Comparison of ENCODE assay signal across 11 cellular contexts in the genomic region with DNA sequence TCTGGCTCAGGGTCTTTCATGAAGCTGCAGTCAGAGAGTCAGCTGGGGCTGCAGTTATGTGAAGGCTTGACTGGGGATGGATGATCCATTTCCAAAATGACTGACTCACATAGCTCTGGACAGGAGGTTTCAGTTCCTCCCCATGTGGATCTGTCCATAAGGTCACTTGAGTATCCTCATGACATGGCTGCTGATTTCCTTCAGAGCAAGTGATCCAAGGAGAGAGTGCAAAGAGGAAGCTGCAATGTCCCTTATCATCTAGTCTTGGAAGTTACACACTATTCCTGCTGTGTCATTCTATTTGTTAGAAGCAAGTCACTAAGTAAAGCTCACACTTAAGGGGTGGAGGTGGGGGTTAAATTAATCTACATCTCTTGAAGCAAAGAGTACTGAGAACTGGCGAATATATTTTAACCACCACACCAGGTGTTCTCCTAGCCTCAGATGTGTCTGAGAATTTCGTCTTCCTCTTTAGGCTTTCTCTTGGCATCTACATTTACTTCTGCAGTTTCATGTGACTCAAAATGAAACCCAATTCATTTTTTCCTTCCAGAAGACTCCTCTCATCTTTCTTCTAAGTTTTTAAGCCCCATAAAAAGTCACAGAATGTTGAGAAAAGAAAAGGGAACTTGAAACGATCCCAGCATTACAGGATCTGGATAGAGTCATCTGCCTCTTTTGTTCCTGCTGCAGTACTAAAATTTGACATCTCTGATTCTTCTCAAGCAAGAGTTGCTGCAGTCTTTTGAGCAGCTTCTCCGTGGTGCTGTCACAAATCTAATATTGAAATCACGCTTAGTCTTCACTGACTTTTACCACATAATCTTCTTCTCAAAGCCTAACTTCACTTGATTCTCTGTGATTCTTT. TPM values are rescaled to one million over a fixed set of nuclear protein-coding genes. Genes with fewer than 3 reads are reported as not detected.
DNase-seq lines count a peak whose midpoint lies in the region; ATAC-seq and TF ChIP-seq lines count a peak whose summit lies in the region.
"Had no signal": no experiment of that assay in that cellular context is flagged by ENCODE, and none has a peak within 500 bp of the region (broad histone marks: within the 10 kb centered on the region; RNA-seq: fewer than 3 reads in every experiment).

No MANE protein-coding gene starts in this region.

- H3K4me3 ChIP-seq in CD8-positive, alpha-beta memory T cell (ENCODE audit: low read length): no peak overlapping the region

- H3K27ac ChIP-seq in CD8-positive, alpha-beta memory T cell (ENCODE audit: low read depth, low read length): no peak overlapping the region

- H3K4me1 Mint-ChIP-seq in activated CD8-positive, alpha-beta T cell treated with anti-CD3 and anti-CD28 coated beads, Interleukin-2, amount 10 ng/mL, durations not matched to agents 7 days and 5 days (ENCODE audit: low read depth): peaks cover 16% of the 10 kb centered on the region
- peaks cover 7 to 21% (median 17%) of the 10 kb centered on the region in 3 donors for H3K4me1 Mint-ChIP-seq in CD8-positive, alpha-beta memory T cell

- no peaks in the 10 kb centered on the region for H3K36me3 Mint-ChIP-seq in activated CD8-positive, alpha-beta T cell treated with anti-CD3 and anti-CD28 coated beads, Interleukin-2, amount 10 ng/mL, durations not matched to agents 7 days and 5 days (ENCODE audit: low read depth)
- H3K36me3 Mint-ChIP-seq in CD8-positive, alpha-beta memory T cell: peaks cover 0 to 2% (median 0%) of the 10 kb centered on the region in 3 donors

- peak; percentile 40 for DNase-seq in GM13977 (ENCODE audit: low spot score)
- DNase-seq in activated CD8-positive, alpha-beta T cell treated with anti-CD3 and anti-CD28 coated beads, Interleukin-2, amount 10 ng/mL, durations not matched to agents 7 days and 5 days: no peak
- no peak for DNase-seq in NCI-H1417 (lab: John Stamatoyannopoulos, UW)
- no peak for DNase-seq in left colon
- no peak for DNase-seq in AML-193 (lab: John Stamatoyannopoulos, UW)
- no peak for DNase-seq in CD8-positive, alpha-beta memory T cell
- DNase-seq: EL, NCI-H1105 treated with DMSO at 0.1 percent for 48 hours had no signal

- H3K36me3 ChIP-seq in CD8-positive, alpha-beta memory T cell (ENCODE audit: insufficient read depth, low read length): no peaks in the 10 kb centered on the region

- H3K9me3 ChIP-seq in CD8-positive, alpha-beta memory T cell (ENCODE audit: low read length): no peaks in the 10 kb centered on the region

- CTCF ChIA-PET in activated CD8-positive, alpha-beta T cell treated with anti-CD3 and anti-CD28 coated beads, Interleukin-2, amount 10 ng/mL, durations not matched to agents 7 days and 5 days (lab: Charles Lee): no interaction called here
- CTCF ChIA-PET in CD8-positive, alpha-beta memory T cell (lab: Charles Lee): no interaction called here

- ATAC-seq in GM21381 (IDR thresholded peaks at IDR 0.05; ENCODE audit: unreplicated experiment): peak; percentile 87
- ATAC-seq in HG03342 (IDR thresholded peaks at IDR 0.05; ENCODE audit: unreplicated experiment): peak; percentile 85
- ATAC-seq in activated CD8-positive, alpha-beta T cell treated with anti-CD3 and anti-CD28 coated beads, Interleukin-2, amount 10 ng/mL, durations not matched to agents 7 days and 5 days: peak; percentile 33
- ATAC-seq in left colon: no peak

- POLR2A ChIA-PET in activated CD8-positive, alpha-beta T cell treated with anti-CD3 and anti-CD28 coated beads, Interleukin-2, amount 10 ng/mL, durations not matched to agents 7 days and 5 days (lab: Charles Lee): no interaction called here
- POLR2A ChIA-PET in CD8-positive, alpha-beta memory T cell (lab: Charles Lee): no interaction called here

- peaks cover 7% of the 10 kb centered on the region for H3K27me3 Mint-ChIP-seq in activated CD8-positive, alpha-beta T cell treated with anti-CD3 and anti-CD28 coated beads, Interleukin-2, amount 10 ng/mL, durations not matched to agents 7 days and 5 days (ENCODE audit: low read depth)
- peaks cover 3 to 6% of the 10 kb centered on the region in 2 donors for H3K27me3 Mint-ChIP-seq in CD8-positive, alpha-beta memory T cell

- intact Hi-C loops in left colon (cut with DNase I, micrococcal nuclease): no loop called here

- no peaks in the 10 kb centered on the region for H3K9me3 Mint-ChIP-seq in activated CD8-positive, alpha-beta T cell treated with anti-CD3 and anti-CD28 coated beads, Interleukin-2, amount 10 ng/mL, durations not matched to agents 7 days and 5 days (ENCODE audit: insufficient read depth)
- H3K9me3 Mint-ChIP-seq in CD8-positive, alpha-beta memory T cell: peaks cover 0 to 3% (median 0%) of the 10 kb centered on the region in 5 donors

- H3K27me3 ChIP-seq in CD8-positive, alpha-beta memory T cell (ENCODE audit: insufficient read depth, low read length, poor library complexity, severe bottlenecking): no peaks in the 10 kb centered on the region

- H3K4me1 ChIP-seq in CD8-positive, alpha-beta memory T cell (ENCODE audit: insufficient read depth, low read length): no peaks in the 10 kb centered on the region

- no peak overlapping the region for H3K4me3 Mint-ChIP-seq in activated CD8-positive, alpha-beta T cell treated with anti-CD3 and anti-CD28 coated beads, Interleukin-2, amount 10 ng/mL, durations not matched to agents 7 days and 5 days
- no peak overlapping the region for H3K4me3 Mint-ChIP-seq in CD8-positive, alpha-beta memory T cell

- TF ChIP-seq CTCF in GM13977 (IDR thresholded peaks at IDR 0.05; ENCODE audit: extremely low read depth, insufficient read depth, missing control alignments): no peak

- H3K27ac Mint-ChIP-seq in activated CD8-positive, alpha-beta T cell treated with anti-CD3 and anti-CD28 coated beads, Interleukin-2, amount 10 ng/mL, durations not matched to agents 7 days and 5 days: no peak overlapping the region
- H3K27ac Mint-ChIP-seq in CD8-positive, alpha-beta memory T cell: no peak overlapping the region

- in situ Hi-C loops in GM13977 (cut with MboI; ENCODE audit: low pct_unique_long_range_greater_than_20kb, low sequenced_read_pairs, unreplicated experiment): no loop called here

RNA-seq across cellular contexts. Expression of gene GRPR, which starts 3.8 kb away (rescaled TPM):
- not detected for total RNA-seq in activated CD8-positive, alpha-beta T cell treated with anti-CD3 and anti-CD28 coated beads, Interleukin-2, amount 10 ng/mL, durations not matched to agents 7 days and 5 days
- under 1 TPM; 0.14 to 0.15 TPM for total RNA-seq in left colon
- under 1 TPM; 0.20 to 0.22 TPM for total RNA-seq in CD8-positive, alpha-beta memory T cell
- not detected for polyA plus RNA-seq in CD8-positive, alpha-beta memory T cell
- total RNA-seq: kidney epithelial cell had no signal

RNA-seq across cellular contexts. Expression of gene MAGEB17, which starts 47.7 kb away (rescaled TPM):
- total RNA-seq in activated CD8-positive, alpha-beta T cell treated with anti-CD3 and anti-CD28 coated beads, Interleukin-2, amount 10 ng/mL, durations not matched to agents 7 days and 5 days: not detected
- total RNA-seq in left colon: not detected
- not detected for total RNA-seq in CD8-positive, alpha-beta memory T cell
- not detected for polyA plus RNA-seq in CD8-positive, alpha-beta memory T cell
- total RNA-seq: kidney epithelial cell had no signal
